In genomic region chr11:67504950-67505561, GRCh38 we compare ENCODE assay signal across 8 cellular contexts. TPM values are rescaled to one million over a fixed set of nuclear protein-coding genes. Genes with fewer than 3 reads are reported as not detected.
DNase-seq lines count a peak whose midpoint lies in the region; ATAC-seq lines count a peak whose summit lies in the region.

TSS of gene PITPNM1 (minus strand) at chr11:67505363. CDS start at chr11:67504180, 1,183 bp downstream.

- DNase-seq in NCI-H2227 (lab: John Stamatoyannopoulos, UW; ENCODE audit: unreplicated experiment) (peak; percentile 81), NCI-H2227 treated with DMSO at 0.1 percent for 48 hours (lab: John Stamatoyannopoulos, UW) (no peak), NCI-H226 (peak; percentile 75), medulla oblongata (ENCODE audit: extremely low spot score) (peak; percentile 61)
- peak; percentile 82 for DNase-seq in activated CD4-positive, alpha-beta memory T cell treated with anti-CD3 and anti-CD28 coated beads, Interleukin-2, amount 10 ng/mL, durations not matched to agents 7 days and 5 days
- DNase-seq in effector memory CD8-positive, alpha-beta T cell, result peak; percentile 59 to 68 (median 66)
- DNase-seq in stimulated activated CD8-positive, alpha-beta memory T cell treated with anti-CD3 and anti-CD28 coated beads, Interleukin-2, amount 100 ng/mL, for 1 hour (ENCODE audit: low read depth in 2 of 2), result peak; percentile 56 to 65

- CTCF ChIA-PET in activated CD4-positive, alpha-beta memory T cell treated with anti-CD3 and anti-CD28 coated beads, Interleukin-2, amount 10 ng/mL, durations not matched to agents 7 days and 5 days (lab: Charles Lee), result interaction anchor here (0.9 to 2.8 kb wide), 8 partner anchors 16 to 159 kb away, joined by 3 to 15 read pairs (median 4); partner anchors contain the start of gene PPP1CA

- peaks cover 57% of the 10 kb centered on the region for H3K4me1 Mint-ChIP-seq in activated CD4-positive, alpha-beta memory T cell treated with anti-CD3 and anti-CD28 coated beads, Interleukin-2, amount 10 ng/mL, durations not matched to agents 7 days and 5 days
- H3K4me1 Mint-ChIP-seq in effector memory CD8-positive, alpha-beta T cell (ENCODE audit: low read depth in 2 of 2), result peaks cover 47 to 54% of the 10 kb centered on the region in 2 donors

- H3K36me3 Mint-ChIP-seq in activated CD4-positive, alpha-beta memory T cell treated with anti-CD3 and anti-CD28 coated beads, Interleukin-2, amount 10 ng/mL, durations not matched to agents 7 days and 5 days (ENCODE audit: low read depth), result peaks cover 44% of the 10 kb centered on the region
- H3K36me3 Mint-ChIP-seq in effector memory CD8-positive, alpha-beta T cell (ENCODE audit: insufficient read depth), result peaks cover 77% of the 10 kb centered on the region

- peak within 1 kb of the TSS; percentile 93 for H3K4me3 Mint-ChIP-seq in activated CD4-positive, alpha-beta memory T cell treated with anti-CD3 and anti-CD28 coated beads, Interleukin-2, amount 10 ng/mL, durations not matched to agents 7 days and 5 days
- peak within 1 kb of the TSS; percentile 95 to 98 for H3K4me3 Mint-ChIP-seq in effector memory CD8-positive, alpha-beta T cell

- H3K27me3 Mint-ChIP-seq in activated CD4-positive, alpha-beta memory T cell treated with anti-CD3 and anti-CD28 coated beads, Interleukin-2, amount 10 ng/mL, durations not matched to agents 7 days and 5 days, result no peaks in the 10 kb centered on the region
- H3K27me3 Mint-ChIP-seq in effector memory CD8-positive, alpha-beta T cell, result no peaks in the 10 kb centered on the region

- H3K9me3 Mint-ChIP-seq in activated CD4-positive, alpha-beta memory T cell treated with anti-CD3 and anti-CD28 coated beads, Interleukin-2, amount 10 ng/mL, durations not matched to agents 7 days and 5 days, result no peaks in the 10 kb centered on the region
- H3K9me3 Mint-ChIP-seq in effector memory CD8-positive, alpha-beta T cell, result no peaks in the 10 kb centered on the region

- POLR2A ChIA-PET in activated CD4-positive, alpha-beta memory T cell treated with anti-CD3 and anti-CD28 coated beads, Interleukin-2, amount 10 ng/mL, durations not matched to agents 7 days and 5 days (lab: Charles Lee), result interaction anchor here (0.9 to 2.9 kb wide), 10 partner anchors 17 to 104 kb away, joined by 3 to 39 read pairs (median 4); partner anchors contain the start of genes AIP, PPP1CA, PTPRCAP and TBC1D10C

- H3K27ac Mint-ChIP-seq in activated CD4-positive, alpha-beta memory T cell treated with anti-CD3 and anti-CD28 coated beads, Interleukin-2, amount 10 ng/mL, durations not matched to agents 7 days and 5 days, result peak within 1 kb of the TSS; percentile 90
- peak within 1 kb of the TSS; percentile 98 to 99 for H3K27ac Mint-ChIP-seq in effector memory CD8-positive, alpha-beta T cell

- peak; percentile 11 for ATAC-seq in effector memory CD8-positive, alpha-beta T cell (replicated peaks)
- no peak for ATAC-seq in GM21360 (IDR thresholded peaks at IDR 0.05; ENCODE audit: unreplicated experiment)

RNA-seq across cellular contexts. Expression of gene PITPNM1, which starts in this region (rescaled TPM):
- total RNA-seq in activated CD4-positive, alpha-beta memory T cell treated with anti-CD3 and anti-CD28 coated beads, Interleukin-2, amount 10 ng/mL, durations not matched to agents 7 days and 5 days, result 100 to 1,000 TPM; 116 to 120 TPM
